Comparison of ENCODE assay signal across 9 cellular contexts in the genomic region with DNA sequence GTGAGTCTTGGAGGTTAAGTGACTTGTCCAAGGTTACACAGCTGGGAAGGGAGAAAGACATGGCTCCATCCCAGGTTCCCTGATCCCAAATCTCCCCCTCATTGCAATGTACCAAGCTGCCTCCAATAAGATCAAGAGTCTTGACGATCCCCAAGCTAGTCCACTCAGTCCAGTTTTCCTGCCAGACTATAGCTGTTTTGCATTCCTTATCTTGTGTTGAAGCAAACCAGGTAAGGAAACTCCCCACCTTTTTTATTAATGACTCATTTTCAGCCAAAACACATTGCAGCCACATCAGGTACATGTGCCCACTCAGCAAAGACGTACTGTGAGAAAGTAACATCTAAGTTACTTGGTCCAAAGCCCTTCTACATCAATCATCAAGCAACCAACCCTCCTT. TPM values are rescaled to one million over a fixed set of nuclear protein-coding genes. Genes with fewer than 3 reads are reported as not detected.
DNase-seq lines count a peak whose midpoint lies in the region; ATAC-seq and TF ChIP-seq lines count a peak whose summit lies in the region.
"Had no signal": no experiment of that assay in that cellular context is flagged by ENCODE, and none has a peak within 500 bp of the region (broad histone marks: within the 10 kb centered on the region; RNA-seq: fewer than 3 reads in every experiment).

No MANE protein-coding gene starts in this region.

- no peaks in the 10 kb centered on the region for H3K27me3 ChIP-seq in CD8-positive, alpha-beta T cell (ENCODE audit: insufficient read depth, low read length)
- H3K27me3 ChIP-seq in sigmoid colon, result no peaks in the 10 kb centered on the region

- H3K4me3 Mint-ChIP-seq in CD8-positive, alpha-beta T cell, result peak overlapping the region; percentile 71
- H3K4me3 Mint-ChIP-seq in activated naive CD8-positive, alpha-beta T cell treated with anti-CD3 and anti-CD28 coated beads for 36 hours, result peak overlapping the region; percentile 71

- peaks cover 52% of the 10 kb centered on the region for H3K4me1 Mint-ChIP-seq in CD8-positive, alpha-beta T cell (ENCODE audit: low read depth)
- H3K4me1 Mint-ChIP-seq in activated naive CD8-positive, alpha-beta T cell treated with anti-CD3 and anti-CD28 coated beads for 36 hours, result peaks cover 80% of the 10 kb centered on the region

- H3K27me3 Mint-ChIP-seq in CD8-positive, alpha-beta T cell (ENCODE audit: low read depth), result no peaks in the 10 kb centered on the region
- H3K27me3 Mint-ChIP-seq in activated naive CD8-positive, alpha-beta T cell treated with anti-CD3 and anti-CD28 coated beads for 36 hours, result no peaks in the 10 kb centered on the region

- H3K27ac ChIP-seq in CD8-positive, alpha-beta T cell (ENCODE audit: low read depth, low read length), result peak overlapping the region; percentile 3
- peak overlapping the region; percentile 82 for H3K27ac ChIP-seq in mesodermal cell (ENCODE audit: low read depth, low read length, severe bottlenecking)
- no peak overlapping the region for H3K27ac ChIP-seq in sigmoid colon

- peak overlapping the region; percentile 24 for H3K4me3 ChIP-seq in CD8-positive, alpha-beta T cell (ENCODE audit: low read depth, low read length)
- no peak overlapping the region for H3K4me3 ChIP-seq in mesodermal cell (ENCODE audit: extremely low read depth, insufficient read depth, low read length, poor library complexity, severe bottlenecking)
- no peak overlapping the region for H3K4me3 ChIP-seq in sigmoid colon

- CTCF ChIA-PET in CD8-positive, alpha-beta T cell (lab: Charles Lee), result interaction anchor here (1.2 kb wide), 1 partner anchor 21 kb away, joined by 3 read pairs; no protein-coding TSS in a partner anchor

- H3K9me3 Mint-ChIP-seq in CD8-positive, alpha-beta T cell, result no peaks in the 10 kb centered on the region
- H3K9me3 Mint-ChIP-seq in activated naive CD8-positive, alpha-beta T cell treated with anti-CD3 and anti-CD28 coated beads for 36 hours, result peaks cover 8% of the 10 kb centered on the region

- no peak for TF ChIP-seq POLR2A in sigmoid colon (IDR thresholded peaks at IDR 0.05)

- H3K27ac Mint-ChIP-seq in CD8-positive, alpha-beta T cell, result peak overlapping the region; percentile 91
- peak overlapping the region; percentile 98 for H3K27ac Mint-ChIP-seq in activated naive CD8-positive, alpha-beta T cell treated with anti-CD3 and anti-CD28 coated beads for 36 hours

- intact Hi-C loops in CD8-positive, alpha-beta T cell (cut with DNase I, micrococcal nuclease), result no loop called here
- intact Hi-C loops in sigmoid colon (cut with DNase I), result no loop called here

- ATAC-seq in CD8-positive, alpha-beta T cell, result peak; percentile 29
- no peak for ATAC-seq in HG03025 (IDR thresholded peaks at IDR 0.05; ENCODE audit: low FRiP score, unreplicated experiment)
- no peak for ATAC-seq in GM21737 (IDR thresholded peaks at IDR 0.05; ENCODE audit: unreplicated experiment)

- TF ChIP-seq CTCF in CD8-positive, alpha-beta T cell (IDR thresholded peaks at IDR 0.05), result no peak
- TF ChIP-seq CTCF in sigmoid colon (IDR thresholded peaks at IDR 0.05), result no peak

- no peak for TF ChIP-seq EP300 in sigmoid colon (IDR thresholded peaks at IDR 0.05)

- H3K9me3 ChIP-seq in CD8-positive, alpha-beta T cell (ENCODE audit: low read length), result no peaks in the 10 kb centered on the region
- H3K9me3 ChIP-seq in mesodermal cell (ENCODE audit: control insufficient read depth, low read length), result no peaks in the 10 kb centered on the region
- H3K9me3 ChIP-seq in sigmoid colon, result no peaks in the 10 kb centered on the region

- no peak for DNase-seq in CD8-positive, alpha-beta T cell
- DNase-seq in HK-2 (ENCODE audit: unreplicated experiment) (peak; percentile 40), SIG-M5 treated with dmso at 0.1 percent for 504 hours (lab: John Stamatoyannopoulos, UW; ENCODE audit: unreplicated experiment) (no peak), sigmoid colon (no peak)
- DNase-seq in activated naive CD8-positive, alpha-beta T cell treated with anti-CD3 and anti-CD28 coated beads for 36 hours, result no peak
- DNase-seq: NCI-H146 had no signal

- peaks cover 54% of the 10 kb centered on the region for H3K4me1 ChIP-seq in CD8-positive, alpha-beta T cell (ENCODE audit: insufficient read depth, low read length)
- peaks cover 56% of the 10 kb centered on the region for H3K4me1 ChIP-seq in mesodermal cell (ENCODE audit: control insufficient read depth, insufficient read depth, low read length, poor library complexity, severe bottlenecking)
- peaks cover 0 to 17% (median 4%) of the 10 kb centered on the region in 4 donors for H3K4me1 ChIP-seq in sigmoid colon

- POLR2A ChIA-PET in CD8-positive, alpha-beta T cell (lab: Charles Lee), result interaction anchor here (2.4 kb wide), 1 partner anchor 12 kb away, joined by 7 read pairs; no protein-coding TSS in a partner anchor

- H3K36me3 ChIP-seq in CD8-positive, alpha-beta T cell (ENCODE audit: insufficient read depth, low read length), result no peaks in the 10 kb centered on the region
- no peaks in the 10 kb centered on the region for H3K36me3 ChIP-seq in mesodermal cell (ENCODE audit: control insufficient read depth, insufficient read depth, low read length)
- no peaks in the 10 kb centered on the region for H3K36me3 ChIP-seq in sigmoid colon

- H3K36me3 Mint-ChIP-seq in CD8-positive, alpha-beta T cell, result no peaks in the 10 kb centered on the region
- peaks cover 29% of the 10 kb centered on the region for H3K36me3 Mint-ChIP-seq in activated naive CD8-positive, alpha-beta T cell treated with anti-CD3 and anti-CD28 coated beads for 36 hours

- WGBS in mesodermal cell (ENCODE audit: insufficient coverage in 2 of 2), 2 experiments, result 100% methylated on average over 1 of the region's 2 CpGs
- 59 to 88% methylated on average over 2 of the region's 2 CpGs for WGBS in sigmoid colon, 2 donors

RNA-seq across cellular contexts. Expression of gene LIPC, which starts 41.9 kb away (rescaled TPM):
- total RNA-seq in CD8-positive, alpha-beta T cell, result 1 to 10 TPM in 1 of 2 experiments, under 1 TPM in 1; 0.86 to 1.5 TPM
- total RNA-seq in activated naive CD8-positive, alpha-beta T cell treated with anti-CD3 and anti-CD28 coated beads for 36 hours, result 1 to 10 TPM; 1.5 to 1.8 TPM
- not detected for polyA plus RNA-seq in mesodermal cell (2013, experiment 1 of 2)
- not detected for polyA plus RNA-seq in mesodermal cell (2013, experiment 2 of 2)
- total RNA-seq in sigmoid colon, result under 1 TPM in 2 of 4 donors, not detected in 2; 0.36 to 0.83 TPM
- polyA plus RNA-seq in sigmoid colon, result 1 to 10 TPM in 2 of 3 donors, under 1 TPM in 1; 0.63 to 3.0 (median 1.8) TPM

Comparison
In these comparisons a context has a peak if more than half of its experiments do, and no peak if none do; other contexts are left out.
1. H3K27ac ChIP-seq: peak in CD8-positive, alpha-beta T cell (single experiment) and mesodermal cell (single experiment); none in sigmoid colon (0 of 4).